In the genomic region with DNA sequence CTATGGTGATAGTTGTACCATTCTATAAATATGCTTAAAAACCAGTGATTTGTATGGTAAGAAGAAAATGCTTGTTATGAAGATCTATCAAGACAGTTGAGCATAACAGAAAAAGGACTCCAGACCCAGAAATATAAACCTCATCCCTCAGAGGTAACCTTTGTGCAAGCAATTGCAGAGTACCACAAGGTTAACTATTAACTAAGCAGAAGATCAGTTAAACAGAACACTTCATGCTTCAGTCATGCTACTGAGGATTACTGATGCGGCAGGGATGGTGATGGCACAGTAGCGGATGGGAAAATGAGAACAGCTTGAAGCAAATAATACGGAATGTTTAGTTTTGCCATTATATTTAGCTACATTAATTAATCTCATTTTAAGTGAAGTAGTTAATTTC, we compare ENCODE assay signal across 14 cellular contexts.
"Had no signal": no experiment of that assay in that cellular context is flagged by ENCODE, and none has a peak within 500 bp of the region (broad histone marks: within the 10 kb centered on the region; RNA-seq: fewer than 3 reads in every experiment).

No MANE protein-coding gene starts in this region.

- H3K4me1 ChIP-seq: gastrocnemius medialis, prostate gland, sigmoid colon, upper lobe of left lung had no signal

- ATAC-seq: gastrocnemius medialis; stimulated activated naive CD8-positive, alpha-beta T cell treated with anti-CD3 and anti-CD28 coated beads, Interleukin-15, Interleukin-2, amounts not matched to agents 100 U/mL and 50 U/mL, for 24 hours had no signal

- DNase-seq: activated CD4-positive, alpha-beta memory T cell treated with anti-CD3 and anti-CD28 coated beads for 36 hours; activated CD4-positive, CD25-positive, alpha-beta regulatory T cell treated with anti-CD3 and anti-CD28 coated beads, Interleukin-2, amount 50 U/mL, for 72 hours; activated gamma-delta T cell; activated T-cell treated with anti-CD3 and anti-CD28 coated beads, Interleukin-2, amount 50 U/mL, for 48 hours; aorta; gastrocnemius medialis; occipital lobe; sigmoid colon; stimulated activated CD4-positive, alpha-beta T cell treated with anti-CD3 and anti-CD28 coated beads, Interleukin-2, amount 100 ng/mL, for 48 hours; stimulated activated naive CD8-positive, alpha-beta T cell treated with anti-CD3 and anti-CD28 coated beads, Interleukin-15, Interleukin-2, amounts not matched to agents 100 U/mL and 50 U/mL, for 24 hours; SW 1271; T-helper 9 cell; upper lobe of left lung had no signal

- H3K4me3 ChIP-seq: gastrocnemius medialis, prostate gland, sigmoid colon, upper lobe of left lung had no signal

- H3K9me3 ChIP-seq: gastrocnemius medialis, prostate gland, sigmoid colon, upper lobe of left lung had no signal

- H3K27ac ChIP-seq: gastrocnemius medialis, prostate gland, sigmoid colon, upper lobe of left lung had no signal

- H3K27me3 ChIP-seq: gastrocnemius medialis, sigmoid colon, upper lobe of left lung had no signal
